Comparison of ENCODE assay signal across 29 cellular contexts in genomic region chr15:101533371-101534140, GRCh38. TPM values are rescaled to one million over a fixed set of nuclear protein-coding genes. Genes with fewer than 3 reads are reported as not detected.
DNase-seq lines count a peak whose midpoint lies in the region; ATAC-seq, FAIRE-seq and TF ChIP-seq lines count a peak whose summit lies in the region.
"Had no signal": no experiment of that assay in that cellular context is flagged by ENCODE, and none has a peak within 500 bp of the region (broad histone marks: within the 10 kb centered on the region; RNA-seq: fewer than 3 reads in every experiment).

No MANE protein-coding gene starts in this region.

- peaks cover 42% of the 10 kb centered on the region for H3K27me3 Mint-ChIP-seq in central memory CD8-positive, alpha-beta T cell
- peaks cover 6% of the 10 kb centered on the region for H3K27me3 Mint-ChIP-seq in osteocyte (ENCODE audit: unreplicated experiment)

- no peak for ATAC-seq in central memory CD8-positive, alpha-beta T cell (replicated peaks; ENCODE audit: extremely low read depth, poor library complexity, severe bottlenecking)
- ATAC-seq in GM18858 (IDR thresholded peaks at IDR 0.05; ENCODE audit: unreplicated experiment) = no peak
- ATAC-seq: A549; CD8-positive, alpha-beta T cell; HCT116 had no signal

- peak overlapping the region in 9 of 11 experiments; percentile 8 to 63 (median 57); a peak in 18 of 22 replicates for H3K4me2 ChIP-seq in BLaER1 treated with 17β-estradiol and CSF1 and Interleukin-3, amounts not matched to agents 10 nM and 100 nM
- H3K4me2 ChIP-seq: A549 had no signal

- H3K9me3 ChIP-seq in BLaER1 treated with 17β-estradiol and CSF1 and Interleukin-3, amounts not matched to agents 10 nM and 100 nM (replicated peaks in 1 of 11) = no peaks in the 10 kb centered on the region
- H3K9me3 ChIP-seq in kidney (ENCODE audit: control insufficient read depth in 1 of 2, low read length in 2 of 2) = peaks cover 0 to 3% of the 10 kb centered on the region in 2 donors
- H3K9me3 ChIP-seq: A549, Caco-2 had no signal

- no peak overlapping the region for H3K4me3 Mint-ChIP-seq in central memory CD8-positive, alpha-beta T cell
- no peak overlapping the region for H3K4me3 Mint-ChIP-seq in osteocyte (ENCODE audit: unreplicated experiment)
- H3K4me3 Mint-ChIP-seq: CD8-positive, alpha-beta T cell had no signal

- H3K4me1 ChIP-seq in BLaER1 treated with 17β-estradiol and CSF1 and Interleukin-3, amounts not matched to agents 10 nM and 100 nM = peaks cover 26 to 69% (median 61%) of the 10 kb centered on the region in 10 experiments
- peaks cover 7 to 9% of the 10 kb centered on the region in 2 donors for H3K4me1 ChIP-seq in kidney (ENCODE audit: control insufficient read depth in 1 of 2, insufficient read depth in 1 of 2, low read depth in 1 of 2, low read length in 2 of 2)

- no peak overlapping the region for H3K4me3 ChIP-seq in BLaER1 treated with 17β-estradiol and CSF1 and Interleukin-3, amounts not matched to agents 10 nM and 100 nM
- H3K4me3 ChIP-seq in kidney (ENCODE audit: low read length in 2 of 2) = no peak overlapping the region
- H3K4me3 ChIP-seq: A549 had no signal

- H3K9me3 Mint-ChIP-seq in central memory CD8-positive, alpha-beta T cell = no peaks in the 10 kb centered on the region
- H3K9me3 Mint-ChIP-seq in osteocyte (ENCODE audit: unreplicated experiment) = no peaks in the 10 kb centered on the region
- H3K9me3 Mint-ChIP-seq: CD8-positive, alpha-beta T cell had no signal

- no peak overlapping the region for H3K27ac ChIP-seq in BLaER1 treated with 17β-estradiol and CSF1 and Interleukin-3, amounts not matched to agents 10 nM and 100 nM
- H3K27ac ChIP-seq in kidney (ENCODE audit: low read depth in 2 of 2, low read length in 2 of 2) = no peak overlapping the region
- no peak overlapping the region for H3K27ac ChIP-seq in caudate nucleus (ENCODE audit: low read depth, low read length)
- H3K27ac ChIP-seq: C4-2B had no signal

- peak; percentile 0 to 6 for DNase-seq in central memory CD8-positive, alpha-beta T cell (ENCODE audit: low spot score in 2 of 2)
- DNase-seq in kidney (peak; percentile 70), osteocyte (ENCODE audit: extremely low spot score, unreplicated experiment) (peak; percentile 81), NCI-H69 (lab: John Stamatoyannopoulos, UW) (no peak), caudate nucleus (lab: John Stamatoyannopoulos, UW) (no peak)
- DNase-seq: AML-193, Caco-2, DMS79, GF-D8, Karpas-422, NCI-H1092, NCI-H1417 treated with DMSO at 0.1 percent for 48 hours, NCI-H187, NCI-H2081 treated with DMSO at 0.1 percent for 48 hours, NCI-H2171, NCI-H226, NCI-H510A treated with DMSO at 0.1 percent for 48 hours, NCI-H774, RPMI8226, SHP77 had no signal

- no peak overlapping the region for H3K9ac ChIP-seq in BLaER1 treated with 17β-estradiol and CSF1 and Interleukin-3, amounts not matched to agents 10 nM and 100 nM
- no peak overlapping the region for H3K9ac ChIP-seq in kidney (ENCODE audit: low read length in 2 of 2)

- no peaks in the 10 kb centered on the region for H3K4me1 Mint-ChIP-seq in central memory CD8-positive, alpha-beta T cell
- H3K4me1 Mint-ChIP-seq in osteocyte (ENCODE audit: unreplicated experiment) = peaks cover 8% of the 10 kb centered on the region

- peaks cover 1% of the 10 kb centered on the region for H3K36me3 Mint-ChIP-seq in central memory CD8-positive, alpha-beta T cell (ENCODE audit: insufficient read depth)
- no peaks in the 10 kb centered on the region for H3K36me3 Mint-ChIP-seq in osteocyte (ENCODE audit: unreplicated experiment)
- H3K36me3 Mint-ChIP-seq: CD8-positive, alpha-beta T cell had no signal

- H3K27me3 ChIP-seq in BLaER1 treated with 17β-estradiol and CSF1 and Interleukin-3, amounts not matched to agents 10 nM and 100 nM = peaks cover 0 to 2% (median 0%) of the 10 kb centered on the region in 11 experiments; a peak in 1 of 22 replicates

- H3K27ac Mint-ChIP-seq in central memory CD8-positive, alpha-beta T cell (ENCODE audit: low read depth) = no peak overlapping the region
- H3K27ac Mint-ChIP-seq in osteocyte (ENCODE audit: unreplicated experiment) = no peak overlapping the region
- H3K27ac Mint-ChIP-seq: CD8-positive, alpha-beta T cell had no signal

- H3K36me3 ChIP-seq in BLaER1 treated with 17β-estradiol and CSF1 and Interleukin-3, amounts not matched to agents 10 nM and 100 nM = no peaks in the 10 kb centered on the region
- H3K36me3 ChIP-seq in kidney (ENCODE audit: control insufficient read depth in 1 of 2, insufficient read depth in 2 of 2, low read length in 2 of 2) = no peaks in the 10 kb centered on the region

- intact Hi-C loops in kidney (cut with DNase I) = no loop called here

- peaks cover 0 to 5% (median 0%) of the 10 kb centered on the region in 11 experiments; a peak in 1 of 22 replicates for H4K20me1 ChIP-seq in BLaER1 treated with 17β-estradiol and CSF1 and Interleukin-3, amounts not matched to agents 10 nM and 100 nM

- TF ChIP-seq CTCF in kidney (IDR thresholded peaks at IDR 0.05; ENCODE audit: borderline replicate concordance, extremely low read depth, insufficient read depth) = no peak
- no peak for TF ChIP-seq CTCF in osteocyte (IDR thresholded peaks at IDR 0.05)

- no peak for FAIRE-seq in kidney (lab: Jason Lieb, UNC)
- FAIRE-seq: A549, GM12891, GM19239, H1 had no signal

RNA-seq across cellular contexts. Expression of gene PCSK6, which starts 44.0 kb away (rescaled TPM):
- total RNA-seq in kidney (7.3 TPM), osteocyte (0.43 and 0.55 TPM in 2 replicates)
- polyA plus RNA-seq in kidney (ENCODE audit: insufficient read depth, low read depth, low replicate concordance) = 3.8 TPM

Comparison
In these comparisons a context has a peak if more than half of its experiments do, and no peak if none do; other contexts are left out.
1. DNase-seq: peak in central memory CD8-positive, alpha-beta T cell (2 of 2), kidney (single experiment) and osteocyte (single experiment); none in NCI-H69 (single experiment) and caudate nucleus (0 of 61).